ENCODE assay signal across 11 cellular contexts in genomic region chrX:136689441-136689840, GRCh38. TPM values are rescaled to one million over a fixed set of nuclear protein-coding genes. Genes with fewer than 3 reads are reported as not detected.
DNase-seq lines count a peak whose midpoint lies in the region; ATAC-seq and TF ChIP-seq lines count a peak whose summit lies in the region.
"Had no signal": no experiment of that assay in that cellular context is flagged by ENCODE, and none has a peak within 500 bp of the region (broad histone marks: within the 10 kb centered on the region; RNA-seq: fewer than 3 reads in every experiment).

No MANE protein-coding gene starts in this region.

- no peaks in the 10 kb centered on the region for H3K27me3 ChIP-seq in CD8-positive, alpha-beta memory T cell (ENCODE audit: insufficient read depth, low read length, poor library complexity, severe bottlenecking)

- H3K27ac ChIP-seq in CD8-positive, alpha-beta memory T cell (ENCODE audit: low read depth, low read length), result no peak overlapping the region

- CTCF ChIA-PET in CD8-positive, alpha-beta memory T cell (lab: Charles Lee), result interaction anchor here (2.0 kb wide), 1 partner anchor 81 kb away, joined by 11 read pairs; no protein-coding TSS in a partner anchor
- CTCF ChIA-PET in Calu3 (lab: Charles Lee), result no interaction called here

- no peaks in the 10 kb centered on the region for H3K9me3 Mint-ChIP-seq in CD8-positive, alpha-beta memory T cell
- no peaks in the 10 kb centered on the region for H3K9me3 Mint-ChIP-seq in activated naive CD8-positive, alpha-beta T cell treated with anti-CD3 and anti-CD28 coated beads, Interleukin-2, amount 10 ng/mL, durations not matched to agents 7 days and 5 days
- peaks cover 3% of the 10 kb centered on the region for H3K9me3 Mint-ChIP-seq in Calu3 (ENCODE audit: low read depth, unreplicated experiment)

- BruUV-seq in Calu3 (replicated peaks; lab: Mats Ljungman, UMichigan), result no TSS peak

- H3K36me3 ChIP-seq in CD8-positive, alpha-beta memory T cell (ENCODE audit: insufficient read depth, low read length), result no peaks in the 10 kb centered on the region

- H3K4me1 Mint-ChIP-seq in CD8-positive, alpha-beta memory T cell, result peaks cover 71 to 77% (median 74%) of the 10 kb centered on the region in 3 donors
- H3K4me1 Mint-ChIP-seq in activated naive CD8-positive, alpha-beta T cell treated with anti-CD3 and anti-CD28 coated beads, Interleukin-2, amount 10 ng/mL, durations not matched to agents 7 days and 5 days, result peaks cover 42% of the 10 kb centered on the region
- H3K4me1 Mint-ChIP-seq in Calu3 (ENCODE audit: low read depth, unreplicated experiment), result peaks cover 25% of the 10 kb centered on the region

- intact Hi-C loops in Calu3 (cut with micrococcal nuclease; ENCODE audit: unreplicated experiment), result no loop called here

- peak; percentile 61 for ATAC-seq in HG03066 (IDR thresholded peaks at IDR 0.05; ENCODE audit: low read depth, unreplicated experiment)
- ATAC-seq in activated naive CD8-positive, alpha-beta T cell treated with anti-CD3 and anti-CD28 coated beads, Interleukin-2, amount 10 ng/mL, durations not matched to agents 7 days and 5 days (ENCODE audit: low read depth), result peak; percentile 29
- ATAC-seq in GM19452 (IDR thresholded peaks at IDR 0.05; ENCODE audit: unreplicated experiment), result no peak

- peak in 1 of 5 donors; percentile 31 for DNase-seq in CD8-positive, alpha-beta memory T cell
- no peak for DNase-seq in activated naive CD8-positive, alpha-beta T cell treated with anti-CD3 and anti-CD28 coated beads, Interleukin-2, amount 10 ng/mL, durations not matched to agents 7 days and 5 days
- DNase-seq in kidney glomerular epithelial cell (lab: John Stamatoyannopoulos, UW), result peak; percentile 0
- no peak for DNase-seq in AML-193 (lab: John Stamatoyannopoulos, UW)
- DNase-seq in Calu3, result no peak
- DNase-seq in NCI-H82 treated with DMSO at 0.1 percent for 48 hours (lab: John Stamatoyannopoulos, UW; ENCODE audit: unreplicated experiment), result no peak
- DNase-seq: NCI-H2227 treated with DMSO at 0.1 percent for 48 hours, SHP77 had no signal

- no peaks in the 10 kb centered on the region for H3K9me3 ChIP-seq in CD8-positive, alpha-beta memory T cell (ENCODE audit: low read length)

- H3K4me1 ChIP-seq in CD8-positive, alpha-beta memory T cell (ENCODE audit: insufficient read depth, low read length), result peaks cover 79% of the 10 kb centered on the region

- H3K27ac Mint-ChIP-seq in CD8-positive, alpha-beta memory T cell, result peak overlapping the region; percentile 81 to 95 (median 88)
- peak overlapping the region; percentile 90 for H3K27ac Mint-ChIP-seq in activated naive CD8-positive, alpha-beta T cell treated with anti-CD3 and anti-CD28 coated beads, Interleukin-2, amount 10 ng/mL, durations not matched to agents 7 days and 5 days
- H3K27ac Mint-ChIP-seq in Calu3 (ENCODE audit: unreplicated experiment), result no peak overlapping the region

- no peak overlapping the region for H3K4me3 ChIP-seq in CD8-positive, alpha-beta memory T cell (ENCODE audit: low read length)

- H3K36me3 Mint-ChIP-seq in CD8-positive, alpha-beta memory T cell, result peaks cover 0 to 9% (median 3%) of the 10 kb centered on the region in 3 donors
- H3K36me3 Mint-ChIP-seq in activated naive CD8-positive, alpha-beta T cell treated with anti-CD3 and anti-CD28 coated beads, Interleukin-2, amount 10 ng/mL, durations not matched to agents 7 days and 5 days, result peaks cover 20% of the 10 kb centered on the region
- H3K36me3 Mint-ChIP-seq in Calu3 (ENCODE audit: insufficient read depth, unreplicated experiment), result no peaks in the 10 kb centered on the region

- TF ChIP-seq CTCF in Calu3 (IDR thresholded peaks at IDR 0.05; ENCODE audit: unreplicated experiment), result no peak

- H3K4me3 Mint-ChIP-seq in CD8-positive, alpha-beta memory T cell, result peak overlapping the region in 6 of 7 donors; percentile 13 to 72 (median 44)
- peak overlapping the region; percentile 69 for H3K4me3 Mint-ChIP-seq in activated naive CD8-positive, alpha-beta T cell treated with anti-CD3 and anti-CD28 coated beads, Interleukin-2, amount 10 ng/mL, durations not matched to agents 7 days and 5 days
- no peak overlapping the region for H3K4me3 Mint-ChIP-seq in Calu3 (ENCODE audit: low read depth, unreplicated experiment)

- H3K27me3 Mint-ChIP-seq in CD8-positive, alpha-beta memory T cell, result peaks cover 0 to 1% of the 10 kb centered on the region in 2 donors
- no peaks in the 10 kb centered on the region for H3K27me3 Mint-ChIP-seq in activated naive CD8-positive, alpha-beta T cell treated with anti-CD3 and anti-CD28 coated beads, Interleukin-2, amount 10 ng/mL, durations not matched to agents 7 days and 5 days
- no peaks in the 10 kb centered on the region for H3K27me3 Mint-ChIP-seq in Calu3 (ENCODE audit: unreplicated experiment)

- POLR2A ChIA-PET in CD8-positive, alpha-beta memory T cell (lab: Charles Lee), result interaction anchor here (0.5 to 1.3 kb wide), 3 partner anchors 15 to 73 kb away, joined by 3 to 5 read pairs (median 4); no protein-coding TSS in a partner anchor
- POLR2A ChIA-PET in activated naive CD8-positive, alpha-beta T cell treated with anti-CD3 and anti-CD28 coated beads, Interleukin-2, amount 10 ng/mL, durations not matched to agents 7 days and 5 days (lab: Charles Lee), result no interaction called here

RNA-seq across cellular contexts. Expression of gene CD40LG, which starts 41.5 kb away (rescaled TPM):
- total RNA-seq in CD8-positive, alpha-beta memory T cell, result 10 to 100 TPM in 1 of 2 experiments, 1 to 10 TPM in 1; 9.2 to 10.1 TPM
- 20.0 TPM for polyA plus RNA-seq in CD8-positive, alpha-beta memory T cell
- total RNA-seq in activated naive CD8-positive, alpha-beta T cell treated with anti-CD3 and anti-CD28 coated beads, Interleukin-2, amount 10 ng/mL, durations not matched to agents 7 days and 5 days, result 1 to 10 TPM; 2.5 to 3.7 TPM
- total RNA-seq in Calu3 (2022), result not detected in 2 replicates
- total RNA-seq: cerebellum had no signal
